Comparison of ENCODE assay signal across 19 cellular contexts in the genomic region with DNA sequence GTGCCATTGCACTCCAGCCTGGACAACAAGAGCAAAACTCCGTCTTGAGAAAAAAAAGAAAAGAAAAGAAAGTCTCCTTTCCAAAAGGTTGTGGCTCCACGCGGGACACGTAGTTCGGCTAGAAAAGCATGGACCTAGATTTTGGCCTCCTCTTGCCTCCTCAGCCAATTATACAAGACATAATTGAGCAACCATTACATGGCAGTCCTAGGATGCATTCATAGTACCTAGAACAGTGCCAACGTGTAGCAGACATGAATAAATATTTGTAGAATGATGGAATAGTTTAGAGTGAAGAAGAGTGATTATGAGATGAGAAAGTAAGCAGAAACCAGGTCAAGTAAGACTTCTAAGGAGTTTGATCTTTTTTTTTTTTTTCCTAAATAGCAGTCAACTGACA.
DNase-seq lines count a peak whose midpoint lies in the region; ATAC-seq and TF ChIP-seq lines count a peak whose summit lies in the region.
"Had no signal": no experiment of that assay in that cellular context is flagged by ENCODE, and none has a peak within 500 bp of the region (broad histone marks: within the 10 kb centered on the region; RNA-seq: fewer than 3 reads in every experiment).

No MANE protein-coding gene starts in this region.

- no peak overlapping the region for H3K4me3 Mint-ChIP-seq in CD4-positive, alpha-beta T cell
- H3K4me3 Mint-ChIP-seq: CD4-positive, CD25-positive, alpha-beta regulatory T cell had no signal

- ATAC-seq in CD4-positive, alpha-beta T cell (ENCODE audit: poor library complexity): no peak
- ATAC-seq in left lobe of liver: peak; percentile 29
- ATAC-seq: Right ventricle myocardium inferior had no signal

- H3K9me3 Mint-ChIP-seq in CD4-positive, alpha-beta T cell: peaks cover 2% of the 10 kb centered on the region

- POLR2A ChIA-PET in CD4-positive, alpha-beta T cell (lab: Charles Lee): interaction anchor here (1.4 to 1.8 kb wide), 2 partner anchors 29 to 62 kb away, joined by 3 to 4 read pairs; no protein-coding TSS in a partner anchor
- POLR2A ChIA-PET in RWPE1 (lab: Yijun Ruan, JAX; ENCODE audit: low non-redundant PET): no interaction called here

- TF ChIP-seq CTCF in 22Rv1 (IDR thresholded peaks at IDR 0.05) (no peak), RWPE1 (conservative IDR thresholded peaks at IDR 0.05; ENCODE audit: low read depth) (no peak)
- TF ChIP-seq CTCF in CD4-positive, alpha-beta T cell (IDR thresholded peaks at IDR 0.05): no peak

- H3K4me1 Mint-ChIP-seq in CD4-positive, alpha-beta T cell (ENCODE audit: low read depth): peaks cover 66% of the 10 kb centered on the region

- H3K27ac ChIP-seq in 22Rv1: peak overlapping the region; percentile 42
- no peak overlapping the region for H3K27ac ChIP-seq in CD4-positive, alpha-beta T cell (ENCODE audit: low read depth, low read length)
- peak overlapping the region; percentile 13; the same call in 1 of the 2 replicates for H3K27ac ChIP-seq in RWPE1
- H3K27ac ChIP-seq: HL-60 had no signal

- no peak for DNase-seq in CD4-positive, alpha-beta T cell
- DNase-seq in RWPE1 (ENCODE audit: low spot score) (no peak), left lobe of liver (ENCODE audit: low spot score) (no peak), NCI-H774 (lab: John Stamatoyannopoulos, UW) (no peak), HCEC 1CT (no peak), foreskin melanocyte (no peak)
- DNase-seq: ACHN; AML-193; Calu3; CD4-positive, CD25-positive, alpha-beta regulatory T cell; DMS53; NCI-H187; NCI-H2171; NCI-H446; PC-9 had no signal

- CTCF ChIA-PET in CD4-positive, alpha-beta T cell (lab: Charles Lee): no interaction called here
- CTCF ChIA-PET in RWPE1 (lab: Yijun Ruan, JAX): no interaction called here

- intact Hi-C loops in CD4-positive, alpha-beta T cell (cut with DNase I, micrococcal nuclease): no loop called here

- peaks cover 20% of the 10 kb centered on the region for H3K36me3 Mint-ChIP-seq in CD4-positive, alpha-beta T cell (ENCODE audit: low read depth)

- H3K9me3 ChIP-seq in CD4-positive, alpha-beta T cell (ENCODE audit: control insufficient read depth, low read length): no peaks in the 10 kb centered on the region
- H3K9me3 ChIP-seq: HAP-1 had no signal

- H3K27me3 ChIP-seq in CD4-positive, alpha-beta T cell (ENCODE audit: control insufficient read depth, insufficient read depth, low read length): no peaks in the 10 kb centered on the region

- peak overlapping the region; percentile 11 for H3K27ac Mint-ChIP-seq in CD4-positive, alpha-beta T cell
- H3K27ac Mint-ChIP-seq: CD4-positive, CD25-positive, alpha-beta regulatory T cell had no signal

- no peaks in the 10 kb centered on the region for H3K27me3 Mint-ChIP-seq in CD4-positive, alpha-beta T cell
- H3K27me3 Mint-ChIP-seq: CD4-positive, CD25-positive, alpha-beta regulatory T cell had no signal
